Comparison of ENCODE assay signal across 8 cellular contexts in genomic region chrX:76172325-76172887, GRCh38. TPM values are rescaled to one million over a fixed set of nuclear protein-coding genes. Genes with fewer than 3 reads are reported as not detected.
DNase-seq lines count a peak whose midpoint lies in the region; ATAC-seq and TF ChIP-seq lines count a peak whose summit lies in the region.

No MANE protein-coding gene starts in this region.

- H3K27me3 Mint-ChIP-seq in activated naive CD8-positive, alpha-beta T cell treated with anti-CD3 and anti-CD28 coated beads, Interleukin-2, amount 10 ng/mL, durations not matched to agents 7 days and 5 days, result no peaks in the 10 kb centered on the region

- H3K4me3 Mint-ChIP-seq in activated naive CD8-positive, alpha-beta T cell treated with anti-CD3 and anti-CD28 coated beads, Interleukin-2, amount 10 ng/mL, durations not matched to agents 7 days and 5 days, result peak overlapping the region; percentile 95

- H3K9ac ChIP-seq in iPS-15b (ENCODE audit: low read depth, low read length), result peak overlapping the region; percentile 88

- DNase-seq in activated naive CD8-positive, alpha-beta T cell treated with anti-CD3 and anti-CD28 coated beads, Interleukin-2, amount 10 ng/mL, durations not matched to agents 7 days and 5 days, result no peak
- no peak for DNase-seq in stimulated activated naive CD8-positive, alpha-beta T cell treated with anti-CD3 and anti-CD28 coated beads, Interleukin-15, Interleukin-2, amounts not matched to agents 100 U/mL and 50 U/mL, for 24 hours
- DNase-seq in medulla oblongata (ENCODE audit: extremely low spot score) (no peak), HEK293T (ENCODE audit: extremely low spot score) (no peak)

- peaks cover 5% of the 10 kb centered on the region for H3K4me1 ChIP-seq in iPS-15b (ENCODE audit: control insufficient read depth, insufficient read depth, low read length)

- H3K9me3 Mint-ChIP-seq in activated naive CD8-positive, alpha-beta T cell treated with anti-CD3 and anti-CD28 coated beads, Interleukin-2, amount 10 ng/mL, durations not matched to agents 7 days and 5 days, result no peaks in the 10 kb centered on the region

- no peaks in the 10 kb centered on the region for H3K9me3 ChIP-seq in iPS-15b (ENCODE audit: control insufficient read depth, insufficient read depth, low read length)

- ATAC-seq in GM18498 (IDR thresholded peaks at IDR 0.05; ENCODE audit: unreplicated experiment), result peak; percentile 67
- peak; percentile 47 for ATAC-seq in HG02981 (IDR thresholded peaks at IDR 0.05; ENCODE audit: unreplicated experiment)
- peak; percentile 49 for ATAC-seq in activated naive CD8-positive, alpha-beta T cell treated with anti-CD3 and anti-CD28 coated beads, Interleukin-2, amount 10 ng/mL, durations not matched to agents 7 days and 5 days (ENCODE audit: low read depth)
- ATAC-seq in stimulated activated naive CD8-positive, alpha-beta T cell treated with anti-CD3 and anti-CD28 coated beads, Interleukin-15, Interleukin-2, amounts not matched to agents 100 U/mL and 50 U/mL, for 24 hours, result peak; percentile 71
- ATAC-seq in HG03565 (IDR thresholded peaks at IDR 0.05; ENCODE audit: unreplicated experiment), result no peak

- H3K36me3 Mint-ChIP-seq in activated naive CD8-positive, alpha-beta T cell treated with anti-CD3 and anti-CD28 coated beads, Interleukin-2, amount 10 ng/mL, durations not matched to agents 7 days and 5 days, result peaks cover 13% of the 10 kb centered on the region

- no peaks in the 10 kb centered on the region for H3K36me3 ChIP-seq in iPS-15b (ENCODE audit: control insufficient read depth, insufficient read depth, low read length)

- POLR2A ChIA-PET in activated naive CD8-positive, alpha-beta T cell treated with anti-CD3 and anti-CD28 coated beads, Interleukin-2, amount 10 ng/mL, durations not matched to agents 7 days and 5 days (lab: Charles Lee), result interaction anchor here (1.3 to 2.5 kb wide), 2 partner anchors 10 to 24 kb away, joined by 7 to 12 read pairs; no protein-coding TSS in a partner anchor
- POLR2A ChIA-PET in HEK293T (lab: Yijun Ruan, JAX), result interaction anchor here (0.6 to 2.2 kb wide), 4 partner anchors 10 to 21 kb away, joined by 3 to 14 read pairs (median 8); no protein-coding TSS in a partner anchor

- no peaks in the 10 kb centered on the region for H3K27me3 ChIP-seq in iPS-15b (ENCODE audit: control insufficient read depth, insufficient read depth, low read length)

- CTCF ChIA-PET in HEK293T (lab: Yijun Ruan, JAX), result no interaction called here

- H3K4me3 ChIP-seq in iPS-15b (ENCODE audit: low read depth, low read length), result peak overlapping the region; percentile 75

- H3K4me1 Mint-ChIP-seq in activated naive CD8-positive, alpha-beta T cell treated with anti-CD3 and anti-CD28 coated beads, Interleukin-2, amount 10 ng/mL, durations not matched to agents 7 days and 5 days, result peaks cover 44% of the 10 kb centered on the region

- peak overlapping the region; percentile 94 for H3K27ac Mint-ChIP-seq in activated naive CD8-positive, alpha-beta T cell treated with anti-CD3 and anti-CD28 coated beads, Interleukin-2, amount 10 ng/mL, durations not matched to agents 7 days and 5 days

TF ChIP-seq in HEK293T, 16 proteins besides CTCF, POLR2A, EP300 and RAD21:
- TF ChIP-seq PKNOX1 (IDR thresholded peaks at IDR 0.05), result no peak
- no peak for TF ChIP-seq CTBP1 (IDR thresholded peaks at IDR 0.05; ENCODE audit: borderline replicate concordance)
- TF ChIP-seq TARDBP (IDR thresholded peaks at IDR 0.05), result no peak

RNA-seq across cellular contexts. Expression of gene PBDC1, which starts 0.5 kb away (rescaled TPM):
- total RNA-seq in activated naive CD8-positive, alpha-beta T cell treated with anti-CD3 and anti-CD28 coated beads, Interleukin-2, amount 10 ng/mL, durations not matched to agents 7 days and 5 days, result 10 to 100 TPM; 23.3 to 25.5 TPM
